In the genomic region with DNA sequence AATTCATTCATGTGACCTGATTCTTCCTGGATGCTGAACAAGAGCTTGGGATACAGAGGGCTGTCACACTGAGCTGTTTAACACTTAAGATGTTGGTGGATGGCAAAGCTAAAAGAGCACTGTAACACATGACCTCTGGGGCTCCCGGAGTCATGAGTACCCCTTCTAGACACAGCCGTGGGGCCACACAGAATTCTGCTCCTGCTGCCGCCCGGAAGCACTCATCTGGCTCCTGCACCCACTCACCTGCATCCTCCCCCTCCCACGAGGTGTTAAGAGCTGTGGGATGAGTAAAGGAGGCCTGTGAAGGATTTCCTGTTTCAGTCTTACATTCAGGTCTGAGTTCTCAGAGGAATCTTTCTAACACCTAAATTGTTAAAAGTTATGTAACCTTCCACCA, we compare ENCODE assay signal across 18 cellular contexts.
DNase-seq lines count a peak whose midpoint lies in the region; ATAC-seq and TF ChIP-seq lines count a peak whose summit lies in the region.
"Had no signal": no experiment of that assay in that cellular context is flagged by ENCODE, and none has a peak within 500 bp of the region (broad histone marks: within the 10 kb centered on the region; RNA-seq: fewer than 3 reads in every experiment).

No MANE protein-coding gene starts in this region.

- no peaks in the 10 kb centered on the region for H3K23me2 ChIP-seq in H9 (ENCODE audit: insufficient read length, low read depth, low read length, poor library complexity, severe bottlenecking)

- no peaks in the 10 kb centered on the region for H3K36me3 Mint-ChIP-seq in stimulated activated effector memory CD8-positive, alpha-beta T cell treated with anti-CD3 and anti-CD28 coated beads, Interleukin-12 subunit alpha, Interleukin-12 subunit beta, amount 100 ng/mL, for 72 hours
- H3K36me3 Mint-ChIP-seq in H9 (ENCODE audit: insufficient read depth in 1 of 3, low read depth in 3 of 3): no peaks in the 10 kb centered on the region
- H3K36me3 Mint-ChIP-seq: IgD-negative memory B cell; stimulated activated naive B cell treated with anti-CD40 and anti-IgM and Interleukin-4, amounts not matched to agents 10 μg/mL and 1 μg/mL and 100 μg/mL, for 72 hours had no signal

- no peak overlapping the region for H2BK5ac ChIP-seq in H9 (ENCODE audit: insufficient read length, low read length)

- no peak overlapping the region for H4K8ac ChIP-seq in H9 (replicated peaks; ENCODE audit: insufficient read length, low read depth, low read length)

- H2BK120ac ChIP-seq in H9 (ENCODE audit: low read depth, low read length, poor library complexity, severe bottlenecking): no peak overlapping the region

- peaks cover 70% of the 10 kb centered on the region for H3K4me1 ChIP-seq in OCI-LY1 (ENCODE audit: insufficient read depth, low read length, severe bottlenecking)
- H3K4me1 ChIP-seq in H9 (ENCODE audit: insufficient read depth, low read length): peaks cover 8% of the 10 kb centered on the region; the same call in 1 of the 2 replicates
- H3K4me1 ChIP-seq: parathyroid adenoma had no signal

- H3K27ac Mint-ChIP-seq in stimulated activated effector memory CD8-positive, alpha-beta T cell treated with anti-CD3 and anti-CD28 coated beads, Interleukin-12 subunit alpha, Interleukin-12 subunit beta, amount 100 ng/mL, for 72 hours: no peak overlapping the region
- H3K27ac Mint-ChIP-seq in H9: no peak overlapping the region
- H3K27ac Mint-ChIP-seq: activated naive CD8-positive, alpha-beta T cell; IgD-negative memory B cell; stimulated activated naive B cell treated with anti-CD40 and anti-IgM and Interleukin-4, amounts not matched to agents 10 μg/mL and 1 μg/mL and 100 μg/mL, for 72 hours had no signal

- H3K14ac ChIP-seq in H9 (ENCODE audit: insufficient read depth, low read length): no peak overlapping the region

- peak overlapping the region; percentile 84 for H3K9ac ChIP-seq in OCI-LY1 (ENCODE audit: low read length)
- H3K9ac ChIP-seq in H9 (ENCODE audit: extremely low read depth, insufficient read length, low read length): no peak overlapping the region
- H3K9ac ChIP-seq: parathyroid adenoma had no signal

- H2AFZ ChIP-seq in OCI-LY1 (ENCODE audit: low read length) (no peak overlapping the region), H9 (ENCODE audit: low read length) (no peak overlapping the region)
- H2AFZ ChIP-seq: hepatocyte, parathyroid adenoma had no signal

- H3K9me2 ChIP-seq in OCI-LY1 (ENCODE audit: low read depth, low read length): no peaks in the 10 kb centered on the region

- TF ChIP-seq CTCF in OCI-LY1 (IDR thresholded peaks at IDR 0.05; ENCODE audit: low read length): no peak
- no peak for TF ChIP-seq CTCF in H9 (conservative IDR thresholded peaks at IDR 0.05)

- peak overlapping the region; percentile 100 for H3K27ac ChIP-seq in OCI-LY1 (ENCODE audit: low read depth, low read length, poor library complexity, severe bottlenecking)
- no peak overlapping the region for H3K27ac ChIP-seq in H9 (ENCODE audit: insufficient read length, low read depth, low read length)
- H3K27ac ChIP-seq: brain microvascular endothelial cell, hepatocyte, parathyroid adenoma had no signal

- no peak overlapping the region for H2AK5ac ChIP-seq in H9 (ENCODE audit: insufficient read length, low read length)

- WGBS in H9 (ENCODE audit: extremely low coverage, insufficient read length, low lambda C conversion rate): no CpG with 5 or more reads among the region's 5 CpGs

- no peak overlapping the region for H2BK15ac ChIP-seq in H9 (ENCODE audit: low read depth, low read length)

- no peak overlapping the region for H4K5ac ChIP-seq in H9 (ENCODE audit: insufficient read length, low read depth, low read length)

- H3K4me2 ChIP-seq in OCI-LY1 (ENCODE audit: low read length) (peak overlapping the region; percentile 76), H9 (ENCODE audit: insufficient read depth, insufficient read length, low read length) (no peak overlapping the region)
- H3K4me2 ChIP-seq: hepatocyte had no signal

- H4K20me1 ChIP-seq in OCI-LY1 (ENCODE audit: insufficient read depth, low read length): no peaks in the 10 kb centered on the region
- H4K20me1 ChIP-seq in H9 (ENCODE audit: control insufficient read depth, insufficient read depth, insufficient read length): no peaks in the 10 kb centered on the region

- H3K4ac ChIP-seq in H9 (ENCODE audit: low read depth, low read length): no peak overlapping the region

- H3K9me3 ChIP-seq in OCI-LY1 (ENCODE audit: low read length) (peaks cover 5% of the 10 kb centered on the region; the same call in 1 of the 2 replicates), H9 (ENCODE audit: control insufficient read depth, low read depth, low read length) (no peaks in the 10 kb centered on the region)

- ATAC-seq in stimulated activated effector memory CD8-positive, alpha-beta T cell treated with anti-CD3 and anti-CD28 coated beads, Interleukin-12 subunit alpha, Interleukin-12 subunit beta, amount 100 ng/mL, for 72 hours: peak; percentile 71
- ATAC-seq: SK-N-SH treated with all-trans-retinoic acid at 6 μM for 48 hours; stimulated activated naive B cell treated with anti-CD40 and anti-IgM and Interleukin-4, amounts not matched to agents 10 μg/mL and 1 μg/mL and 100 μg/mL, for 72 hours had no signal

- H2BK12ac ChIP-seq in H9 (ENCODE audit: insufficient read length, low read depth, low read length): no peak overlapping the region

- no peaks in the 10 kb centered on the region for H3K4me1 Mint-ChIP-seq in stimulated activated effector memory CD8-positive, alpha-beta T cell treated with anti-CD3 and anti-CD28 coated beads, Interleukin-12 subunit alpha, Interleukin-12 subunit beta, amount 100 ng/mL, for 72 hours
- H3K4me1 Mint-ChIP-seq in H9: peaks cover 10 to 19% of the 10 kb centered on the region in 2 experiments

- H3K56ac ChIP-seq in H9 (ENCODE audit: insufficient read length, low read depth, low read length): no peak overlapping the region

- H3K23ac ChIP-seq in H9 (ENCODE audit: insufficient read length, low read depth, low read length): no peak overlapping the region

- DNase-seq in activated CD8-positive, alpha-beta memory T cell treated with anti-CD3 and anti-CD28 coated beads, Interleukin-2, amount 50 U/mL, for 4 hours: peak; percentile 24
- DNase-seq in activated CD8-positive, alpha-beta memory T cell treated with anti-CD3 and anti-CD28 coated beads, Interleukin-2, amount 50 U/mL, for 48 hours: no peak
- DNase-seq in central memory CD4-positive, alpha-beta T cell: peak; percentile 15
- DNase-seq in stimulated activated effector memory CD8-positive, alpha-beta T cell treated with anti-CD3 and anti-CD28 coated beads, Interleukin-12 subunit alpha, Interleukin-12 subunit beta, amount 100 ng/mL, for 72 hours (ENCODE audit: low spot score in 2 of 2): no peak
- no peak for DNase-seq in germinal center (ENCODE audit: low spot score)
- DNase-seq in NCI-H1417 (lab: John Stamatoyannopoulos, UW): no peak
- DNase-seq in H9: no peak
- DNase-seq: brain microvascular endothelial cell; NCI-H187; NCI-H446; stimulated activated naive B cell treated with anti-CD40 and anti-IgM and Interleukin-4, amounts not matched to agents 10 μg/mL and 1 μg/mL and 100 μg/mL, for 72 hours; trophoblast cell had no signal

- H3K27me3 ChIP-seq in OCI-LY1 (ENCODE audit: insufficient read depth, low read length) (no peaks in the 10 kb centered on the region), H9 (ENCODE audit: insufficient read depth, low read length) (no peaks in the 10 kb centered on the region)
- H3K27me3 ChIP-seq: brain microvascular endothelial cell, hepatocyte had no signal

- H3K9me3 Mint-ChIP-seq in stimulated activated effector memory CD8-positive, alpha-beta T cell treated with anti-CD3 and anti-CD28 coated beads, Interleukin-12 subunit alpha, Interleukin-12 subunit beta, amount 100 ng/mL, for 72 hours: no peaks in the 10 kb centered on the region
- 0 out of 5 replicates have a peak, but pooled peaks cover 0 to 2% of the 10 kb centered on the region in 2 experiments for H3K9me3 Mint-ChIP-seq in H9

- H3K4me3 Mint-ChIP-seq in stimulated activated effector memory CD8-positive, alpha-beta T cell treated with anti-CD3 and anti-CD28 coated beads, Interleukin-12 subunit alpha, Interleukin-12 subunit beta, amount 100 ng/mL, for 72 hours: no peak overlapping the region
- H3K4me3 Mint-ChIP-seq in H9: no peak overlapping the region
- H3K4me3 Mint-ChIP-seq: activated naive CD8-positive, alpha-beta T cell; IgD-negative memory B cell; stimulated activated naive B cell treated with anti-CD40 and anti-IgM and Interleukin-4, amounts not matched to agents 10 μg/mL and 1 μg/mL and 100 μg/mL, for 72 hours had no signal

- H3K79me2 ChIP-seq in OCI-LY1 (ENCODE audit: insufficient read depth, low read length) (no peaks in the 10 kb centered on the region), H9 (ENCODE audit: insufficient read depth, low read length) (no peaks in the 10 kb centered on the region)
- H3K79me2 ChIP-seq: hepatocyte, parathyroid adenoma had no signal

- H3T11ph ChIP-seq in H9 (ENCODE audit: low read length): no peak overlapping the region

- H4K91ac ChIP-seq in H9 (ENCODE audit: insufficient read length, low read depth, low read length): no peak overlapping the region

- H3K4me3 ChIP-seq in OCI-LY1 (ENCODE audit: low read depth, low read length, poor library complexity, severe bottlenecking): peak overlapping the region; percentile 42
- H3K4me3 ChIP-seq: hepatocyte had no signal

- no peak overlapping the region for H2BK20ac ChIP-seq in H9 (ENCODE audit: low read depth, low read length, poor library complexity, severe bottlenecking)

- H3F3A ChIP-seq in OCI-LY1 (ENCODE audit: insufficient read depth, low read length): peaks cover 12% of the 10 kb centered on the region; the same call in 1 of the 2 replicates

- no peaks in the 10 kb centered on the region for H3K36me3 ChIP-seq in OCI-LY1 (ENCODE audit: insufficient read depth, low read length)
- H3K36me3 ChIP-seq: brain microvascular endothelial cell had no signal

- no peaks in the 10 kb centered on the region for H3K79me1 ChIP-seq in H9 (ENCODE audit: insufficient read depth, low read depth, low read length, poor library complexity, severe bottlenecking)

- peaks cover 2% of the 10 kb centered on the region for H3K27me3 Mint-ChIP-seq in H9 (ENCODE audit: low read depth)
- H3K27me3 Mint-ChIP-seq: activated naive CD8-positive, alpha-beta T cell; IgD-negative memory B cell; stimulated activated naive B cell treated with anti-CD40 and anti-IgM and Interleukin-4, amounts not matched to agents 10 μg/mL and 1 μg/mL and 100 μg/mL, for 72 hours had no signal

- H3K18ac ChIP-seq in H9 (ENCODE audit: insufficient read length, low read depth, low read length): no peak overlapping the region

Comparison
In these comparisons a context has a peak if more than half of its experiments do, and no peak if none do; other contexts are left out.
1. DNase-seq: peak in activated CD8-positive, alpha-beta memory T cell treated with anti-CD3 and anti-CD28 coated beads, Interleukin-2, amount 50 U/mL, for 4 hours (single experiment) and central memory CD4-positive, alpha-beta T cell (single experiment); none in activated CD8-positive, alpha-beta memory T cell treated with anti-CD3 and anti-CD28 coated beads, Interleukin-2, amount 50 U/mL, for 48 hours (single experiment), stimulated activated effector memory CD8-positive, alpha-beta T cell treated with anti-CD3 and anti-CD28 coated beads, Interleukin-12 subunit alpha, Interleukin-12 subunit beta, amount 100 ng/mL, for 72 hours (0 of 2), germinal center (single experiment), NCI-H1417 (0 of 3) and H9 (single experiment).